1 cellular context compared by ENCODE assay signal in the genomic region with DNA sequence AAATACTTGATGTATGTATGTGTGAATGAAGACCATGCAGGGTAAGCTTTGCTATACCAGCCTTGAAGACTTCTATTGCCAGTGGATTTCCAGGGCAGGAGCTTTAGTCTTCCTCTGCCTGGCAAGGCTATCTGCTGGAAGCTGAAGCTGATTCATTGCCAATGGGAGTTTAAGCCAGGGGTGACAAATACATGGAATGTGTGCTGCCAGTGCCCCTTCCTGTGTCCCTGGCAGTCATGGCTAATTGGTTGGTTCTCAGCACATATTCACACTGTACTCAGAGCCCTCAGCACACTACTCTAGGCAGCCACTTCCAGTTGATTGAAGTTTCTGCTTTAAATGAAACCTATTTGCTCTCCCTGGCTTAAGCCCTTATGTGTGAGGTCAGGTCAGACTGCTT.
TF ChIP-seq lines count a peak whose summit lies in the region.

No MANE protein-coding gene starts in this region.

TF ChIP-seq in GM12878, 131 proteins besides CTCF, POLR2A, EP300 and RAD21:
- TF ChIP-seq ATF2 (IDR thresholded peaks at IDR 0.05; ENCODE audit: low read length) (no peak), CHD2 (IDR thresholded peaks at IDR 0.05; ENCODE audit: borderline replicate concordance, low read depth, low read length) (no peak), ESRRA (IDR thresholded peaks at IDR 0.05; ENCODE audit: low read length) (no peak), EZH2 (IDR thresholded peaks at IDR 0.05; ENCODE audit: borderline replicate concordance, control insufficient read depth, low read depth, low read length) (no peak)
- TF ChIP-seq, protein P1, sequence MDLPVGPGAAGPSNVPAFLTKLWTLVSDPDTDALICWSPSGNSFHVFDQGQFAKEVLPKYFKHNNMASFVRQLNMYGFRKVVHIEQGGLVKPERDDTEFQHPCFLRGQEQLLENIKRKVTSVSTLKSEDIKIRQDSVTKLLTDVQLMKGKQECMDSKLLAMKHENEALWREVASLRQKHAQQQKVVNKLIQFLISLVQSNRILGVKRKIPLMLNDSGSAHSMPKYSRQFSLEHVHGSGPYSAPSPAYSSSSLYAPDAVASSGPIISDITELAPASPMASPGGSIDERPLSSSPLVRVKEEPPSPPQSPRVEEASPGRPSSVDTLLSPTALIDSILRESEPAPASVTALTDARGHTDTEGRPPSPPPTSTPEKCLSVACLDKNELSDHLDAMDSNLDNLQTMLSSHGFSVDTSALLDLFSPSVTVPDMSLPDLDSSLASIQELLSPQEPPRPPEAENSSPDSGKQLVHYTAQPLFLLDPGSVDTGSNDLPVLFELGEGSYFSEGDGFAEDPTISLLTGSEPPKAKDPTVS (IDR thresholded peaks at IDR 0.05; ENCODE audit: low read depth, low read length) = no peak
